Comparison of ENCODE assay signal across 8 cellular contexts in genomic region chr21:42220138-42220701, GRCh38. TPM values are rescaled to one million over a fixed set of nuclear protein-coding genes. Genes with fewer than 3 reads are reported as not detected.
DNase-seq lines count a peak whose midpoint lies in the region; ATAC-seq and TF ChIP-seq lines count a peak whose summit lies in the region.

No MANE protein-coding gene starts in this region.

- TF ChIP-seq CTCF in chondrocyte (IDR thresholded peaks at IDR 0.05) (no peak), kidney epithelial cell (IDR thresholded peaks at IDR 0.05; ENCODE audit: insufficient read depth, low read length, poor library complexity, severe bottlenecking) (no peak), smooth muscle cell (IDR thresholded peaks at IDR 0.05; ENCODE audit: borderline replicate concordance, insufficient read depth, poor library complexity, severe bottlenecking) (no peak)

- H3K9ac ChIP-seq in smooth muscle cell (ENCODE audit: low read depth): no peak overlapping the region

- H3K36me3 ChIP-seq in kidney epithelial cell (ENCODE audit: control insufficient read depth, insufficient read depth, low read length) (no peaks in the 10 kb centered on the region), smooth muscle cell (ENCODE audit: low read depth) (no peaks in the 10 kb centered on the region)

- peaks cover 14% of the 10 kb centered on the region for H3K4me1 ChIP-seq in smooth muscle cell (ENCODE audit: low read depth)

- H3K4me1 Mint-ChIP-seq in chondrocyte (ENCODE audit: low read depth): peaks cover 12% of the 10 kb centered on the region

- H3K27me3 ChIP-seq in kidney epithelial cell (ENCODE audit: control insufficient read depth, insufficient read depth, low read length) (peaks cover 41% of the 10 kb centered on the region), smooth muscle cell (ENCODE audit: low read depth) (peaks cover 74% of the 10 kb centered on the region)

- no peaks in the 10 kb centered on the region for H4K20me1 ChIP-seq in smooth muscle cell (ENCODE audit: low read depth)

- H3K4me3 ChIP-seq in kidney epithelial cell (ENCODE audit: low read depth, low read length): peak overlapping the region; percentile 34
- H3K4me3 ChIP-seq in smooth muscle cell: peak overlapping the region; percentile 47

- ATAC-seq in GM19372 (IDR thresholded peaks at IDR 0.05; ENCODE audit: low read depth, unreplicated experiment): peak; percentile 45

- peak overlapping the region; percentile 85 for H3K4me2 ChIP-seq in smooth muscle cell

- peak overlapping the region; percentile 59 for H2AFZ ChIP-seq in smooth muscle cell (ENCODE audit: low read depth)

- no peaks in the 10 kb centered on the region for H3K36me3 Mint-ChIP-seq in chondrocyte (ENCODE audit: low read depth)

- H3K4me3 Mint-ChIP-seq in chondrocyte (ENCODE audit: unreplicated experiment): peak overlapping the region; percentile 80

- H3K27me3 Mint-ChIP-seq in chondrocyte (ENCODE audit: low read depth): peaks cover 28% of the 10 kb centered on the region

- peaks cover 2% of the 10 kb centered on the region for H3K9me3 Mint-ChIP-seq in chondrocyte (ENCODE audit: low read depth)

- 7% methylated on average over 26 of the region's 26 CpGs for WGBS in smooth muscle cell (ENCODE audit: low lambda C conversion rate)

- no peak overlapping the region for H3K27ac ChIP-seq in smooth muscle cell (ENCODE audit: low read depth)

- H3K9me3 ChIP-seq in smooth muscle cell (replicated peaks; ENCODE audit: low read depth): no peaks in the 10 kb centered on the region

- H3K27ac Mint-ChIP-seq in chondrocyte (ENCODE audit: unreplicated experiment): no peak overlapping the region

- DNase-seq in AML-193 (lab: John Stamatoyannopoulos, UW) (peak; percentile 70 to 76), NCI-H187 treated with DMSO at 0.1 percent for 48 hours (lab: John Stamatoyannopoulos, UW) (peak; percentile 36), chondrocyte (ENCODE audit: low spot score) (no peak), kidney epithelial cell (ENCODE audit: low read depth) (no peak), smooth muscle cell (lab: John Stamatoyannopoulos, UW; ENCODE audit: unreplicated experiment) (no peak), T1000 (lab: John Stamatoyannopoulos, UW) (no peak)
- peak; percentile 60 for DNase-seq in activated CD4-positive, CD25-positive, alpha-beta regulatory T cell treated with anti-CD3 and anti-CD28 coated beads, Interleukin-2, amount 50 U/mL, for 72 hours

- H3K79me2 ChIP-seq in smooth muscle cell (ENCODE audit: low read depth): no peaks in the 10 kb centered on the region

- H3F3A ChIP-seq in smooth muscle cell (ENCODE audit: low read depth): no peaks in the 10 kb centered on the region

RNA-seq across cellular contexts. Expression of gene ABCG1, which starts 1.3 kb away (rescaled TPM):
- 0.51 to 1.6 TPM (median 1.6 TPM) in 3 replicates for total RNA-seq in chondrocyte
- 3.6 and 5.4 TPM in 2 replicates for total RNA-seq in kidney epithelial cell
- 1.7 and 2.9 TPM in 2 replicates for total RNA-seq in smooth muscle cell
- polyA plus RNA-seq in smooth muscle cell: 0.55 and 1.1 TPM in 2 replicates

Comparison
In these comparisons a context has a peak if more than half of its experiments do, and no peak if none do; other contexts are left out.
1. DNase-seq: peak in AML-193 (2 of 2), NCI-H187 treated with DMSO at 0.1 percent for 48 hours (single experiment) and activated CD4-positive, CD25-positive, alpha-beta regulatory T cell treated with anti-CD3 and anti-CD28 coated beads, Interleukin-2, amount 50 U/mL, for 72 hours (single experiment); none in chondrocyte (single experiment), kidney epithelial cell (single experiment), smooth muscle cell (single experiment) and T1000 (single experiment).